ENCODE assay signal across 16 cellular contexts in the genomic region with DNA sequence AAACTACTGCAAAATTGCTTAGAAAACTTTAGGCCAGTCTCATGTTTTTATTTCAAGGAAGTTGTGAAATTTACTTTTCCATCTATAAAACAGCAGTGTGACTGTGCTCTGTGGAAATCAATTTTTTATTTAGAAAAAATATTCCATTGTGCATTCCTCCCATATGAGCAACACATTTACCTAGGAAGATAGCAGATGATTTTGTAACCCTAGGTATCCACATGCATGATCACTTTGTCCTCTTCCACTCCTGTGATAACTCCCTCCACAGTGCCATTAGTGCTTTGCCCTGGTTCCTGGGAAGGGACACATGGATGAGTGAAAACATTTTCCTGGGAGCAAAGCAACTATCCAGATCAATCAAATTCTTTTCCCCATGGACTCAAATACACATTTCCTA.
"Had no signal": no experiment of that assay in that cellular context is flagged by ENCODE, and none has a peak within 500 bp of the region (broad histone marks: within the 10 kb centered on the region; RNA-seq: fewer than 3 reads in every experiment).

No MANE protein-coding gene starts in this region.

- H3K4me1 ChIP-seq: esophagus squamous epithelium, transverse colon had no signal

- DNase-seq: activated CD4-positive, alpha-beta memory T cell treated with anti-CD3 and anti-CD28 coated beads, Interleukin-2, amount 10 ng/mL, durations not matched to agents 7 days and 5 days; activated CD4-positive, alpha-beta T cell treated with anti-CD3 and anti-CD28 coated beads for 4 hours; activated naive CD4-positive, alpha-beta T cell treated with anti-CD3 and anti-CD28 coated beads, Interleukin-2, amount 10 ng/mL, durations not matched to agents 7 days and 5 days; activated T-cell treated with anti-CD3 and anti-CD28 coated beads, Interleukin-2, amount 50 U/mL, for 24 hours; esophagus squamous epithelium; glutamatergic neuron; hypothalamus; mesendoderm; stimulated activated CD4-positive, alpha-beta T cell treated with anti-CD3 and anti-CD28 coated beads, Interleukin-4, amount 100 ng/mL, for 1 hour; stimulated activated naive CD4-positive, alpha-beta T cell; transverse colon had no signal

- H3K27ac ChIP-seq: esophagus squamous epithelium, transverse colon had no signal

- H3K4me3 ChIP-seq: esophagus squamous epithelium, transverse colon had no signal

- ATAC-seq: natural killer cell treated with Interleukin-12 subunit alpha and Interleukin-12 subunit beta and Interleukin-15 and Interleukin-18, amount 100 ng/mL, for 72 hours; WTC11 had no signal

- FAIRE-seq: colon, endometrium, TTC549 had no signal

- H3K27me3 ChIP-seq: esophagus squamous epithelium, transverse colon had no signal

- H3K36me3 ChIP-seq: esophagus squamous epithelium, transverse colon had no signal

- H3K9me3 ChIP-seq: esophagus squamous epithelium, transverse colon had no signal
